1 cellular context compared by ENCODE assay signal in genomic region chr17:31015639-31016038, GRCh38.
TF ChIP-seq lines count a peak whose summit lies in the region.

No MANE protein-coding gene starts in this region.

TF ChIP-seq in HepG2, 621 proteins besides CTCF, POLR2A, EP300 and RAD21 (continued from another document):
- peak; percentile 68 for TF ChIP-seq STAG1 (CRISPR knock-in tag; IDR thresholded peaks at IDR 0.05)
